ENCODE assay signal across 8 cellular contexts in genomic region chr1:93848352-93848883, GRCh38. TPM values are rescaled to one million over a fixed set of nuclear protein-coding genes. Genes with fewer than 3 reads are reported as not detected.
DNase-seq lines count a peak whose midpoint lies in the region; ATAC-seq and TF ChIP-seq lines count a peak whose summit lies in the region.

No MANE protein-coding gene starts in this region.

- peak overlapping the region; percentile 72 for H3K27ac ChIP-seq in KOPT-K1 (ENCODE audit: low read depth, low read length, poor library complexity, severe bottlenecking)
- H3K27ac ChIP-seq in coronary artery: peak overlapping the region; percentile 95 to 99
- peak overlapping the region; percentile 91 for H3K27ac ChIP-seq in neural cell (ENCODE audit: low read length)

- TF ChIP-seq EP300 in neural cell (conservative IDR thresholded peaks at IDR 0.05; ENCODE audit: poor library complexity, severe bottlenecking): no peak

- no peaks in the 10 kb centered on the region for H3K36me3 ChIP-seq in BJ (ENCODE audit: control insufficient read depth, insufficient read depth, low read length)
- no peaks in the 10 kb centered on the region for H3K36me3 ChIP-seq in KOPT-K1 (ENCODE audit: insufficient read depth, low read length)
- no peaks in the 10 kb centered on the region for H3K36me3 ChIP-seq in neural cell (ENCODE audit: insufficient read depth, low read length)

- CTCF ChIA-PET in BJ (lab: Yijun Ruan, JAX) (interaction anchor here (0.9 to 2.1 kb wide), 4 partner anchors 400 to 544 kb away, joined by 3 to 8 read pairs (median 4); partner anchors contain the start of gene FNBP1L), HEK293T (lab: Yijun Ruan, JAX) (no interaction called here)

- peak overlapping the region; percentile 89 for H3K9ac ChIP-seq in neural cell (ENCODE audit: low read length)

- H3K4me2 ChIP-seq in neural cell (ENCODE audit: low read length): peak overlapping the region; percentile 53

- H3K9me3 ChIP-seq in KOPT-K1 (ENCODE audit: insufficient read depth, low read length, poor library complexity, severe bottlenecking): no peaks in the 10 kb centered on the region
- no peaks in the 10 kb centered on the region for H3K9me3 ChIP-seq in neural cell (ENCODE audit: low read length)

- no peak for ATAC-seq in GM19035 (IDR thresholded peaks at IDR 0.05; ENCODE audit: unreplicated experiment)

- H3K9me2 ChIP-seq in neural cell (ENCODE audit: insufficient read depth, low read length): no peaks in the 10 kb centered on the region

- H4K20me1 ChIP-seq in neural cell (ENCODE audit: insufficient read depth): no peaks in the 10 kb centered on the region

- POLR2A ChIA-PET in BJ (lab: Charles Lee) (no interaction called here), HEK293T (lab: Yijun Ruan, JAX) (no interaction called here)

- TF ChIP-seq RAD21 in neural cell (conservative IDR thresholded peaks at IDR 0.05): no peak

- no peak for TF ChIP-seq CTCF in BJ (IDR thresholded peaks at IDR 0.05; ENCODE audit: insufficient read depth, low read depth, low read length)
- no peak for TF ChIP-seq CTCF in coronary artery (IDR thresholded peaks at IDR 0.05)
- no peak for TF ChIP-seq CTCF in neural cell (IDR thresholded peaks at IDR 0.05; ENCODE audit: poor library complexity, severe bottlenecking)

- H3K4me3 ChIP-seq in BJ (ENCODE audit: low read depth, low read length) (peak overlapping the region; percentile 84), coronary artery (peak overlapping the region; percentile 92), neural cell (ENCODE audit: low read length) (peak overlapping the region; percentile 93)

- peaks cover 18% of the 10 kb centered on the region for H3F3A ChIP-seq in neural cell (ENCODE audit: insufficient read depth, low read length, poor library complexity, severe bottlenecking)

- H3K27me3 ChIP-seq in BJ (ENCODE audit: control insufficient read depth, insufficient read depth, low read length) (no peaks in the 10 kb centered on the region), neural cell (ENCODE audit: insufficient read depth, low read depth, low read length) (no peaks in the 10 kb centered on the region)

- DNase-seq in BJ (ENCODE audit: low read depth): no peak
- DNase-seq in coronary artery (ENCODE audit: low spot score): no peak
- DNase-seq in HEK293T (ENCODE audit: extremely low spot score): no peak
- DNase-seq in mesenteric fat pad (ENCODE audit: low spot score): no peak
- DNase-seq in GF-D8 (lab: John Stamatoyannopoulos, UW): no peak

- H2AFZ ChIP-seq in neural cell (ENCODE audit: low read depth, low read length): peak overlapping the region; percentile 90

- no peaks in the 10 kb centered on the region for H3K79me2 ChIP-seq in neural cell (replicated peaks; ENCODE audit: insufficient read depth, low read length)

TF ChIP-seq in neural cell, 6 proteins besides CTCF, POLR2A, EP300 and RAD21:
- TF ChIP-seq SMC3 (conservative IDR thresholded peaks at IDR 0.05; ENCODE audit: poor library complexity) (no peak), TAF1 (IDR thresholded peaks at IDR 0.05; ENCODE audit: low read depth) (no peak), EZH2 (IDR thresholded peaks at IDR 0.05; ENCODE audit: borderline replicate concordance, insufficient read depth, low read length, poor library complexity, severe bottlenecking) (no peak), REST (IDR thresholded peaks at IDR 0.05; ENCODE audit: borderline replicate concordance) (no peak), MXI1 (conservative IDR thresholded peaks at IDR 0.05; ENCODE audit: poor library complexity, severe bottlenecking) (no peak), POLR2AphosphoS5 (IDR thresholded peaks at IDR 0.05) (no peak)

TF ChIP-seq in HEK293T, 16 proteins besides CTCF, POLR2A, EP300 and RAD21:
- no peak for TF ChIP-seq L3MBTL2 (conservative IDR thresholded peaks at IDR 0.05)
- TF ChIP-seq TARDBP (IDR thresholded peaks at IDR 0.05): no peak
- no peak for TF ChIP-seq BHLHE40 (IDR thresholded peaks at IDR 0.05; ENCODE audit: borderline replicate concordance)
- no peak for TF ChIP-seq PKNOX1 (IDR thresholded peaks at IDR 0.05)
- no peak for TF ChIP-seq HDGF (IDR thresholded peaks at IDR 0.05; ENCODE audit: borderline replicate concordance)
- no peak for TF ChIP-seq FOXA1 (IDR thresholded peaks at IDR 0.05)
- TF ChIP-seq FOXK2 (IDR thresholded peaks at IDR 0.05): no peak
- no peak for TF ChIP-seq ELF4 (IDR thresholded peaks at IDR 0.05)

RNA-seq across cellular contexts. Expression of gene DNTTIP2, which starts 30.6 kb away (rescaled TPM):
- polyA plus RNA-seq in BJ (2011; rRNA removed) (10.4 and 16.7 TPM in 2 replicates), neural cell (25.8 and 43.8 TPM in 2 replicates)
- polyA minus RNA-seq in BJ (2011; rRNA and poly(A)+ RNA removed): 11.3 and 12.2 TPM in 2 replicates
- 49.4 and 57.5 TPM in 2 replicates for polyA minus RNA-seq in neural cell
- 58.3 TPM for total RNA-seq in mesenteric fat pad
